Comparison of ENCODE assay signal across 8 cellular contexts in the genomic region with DNA sequence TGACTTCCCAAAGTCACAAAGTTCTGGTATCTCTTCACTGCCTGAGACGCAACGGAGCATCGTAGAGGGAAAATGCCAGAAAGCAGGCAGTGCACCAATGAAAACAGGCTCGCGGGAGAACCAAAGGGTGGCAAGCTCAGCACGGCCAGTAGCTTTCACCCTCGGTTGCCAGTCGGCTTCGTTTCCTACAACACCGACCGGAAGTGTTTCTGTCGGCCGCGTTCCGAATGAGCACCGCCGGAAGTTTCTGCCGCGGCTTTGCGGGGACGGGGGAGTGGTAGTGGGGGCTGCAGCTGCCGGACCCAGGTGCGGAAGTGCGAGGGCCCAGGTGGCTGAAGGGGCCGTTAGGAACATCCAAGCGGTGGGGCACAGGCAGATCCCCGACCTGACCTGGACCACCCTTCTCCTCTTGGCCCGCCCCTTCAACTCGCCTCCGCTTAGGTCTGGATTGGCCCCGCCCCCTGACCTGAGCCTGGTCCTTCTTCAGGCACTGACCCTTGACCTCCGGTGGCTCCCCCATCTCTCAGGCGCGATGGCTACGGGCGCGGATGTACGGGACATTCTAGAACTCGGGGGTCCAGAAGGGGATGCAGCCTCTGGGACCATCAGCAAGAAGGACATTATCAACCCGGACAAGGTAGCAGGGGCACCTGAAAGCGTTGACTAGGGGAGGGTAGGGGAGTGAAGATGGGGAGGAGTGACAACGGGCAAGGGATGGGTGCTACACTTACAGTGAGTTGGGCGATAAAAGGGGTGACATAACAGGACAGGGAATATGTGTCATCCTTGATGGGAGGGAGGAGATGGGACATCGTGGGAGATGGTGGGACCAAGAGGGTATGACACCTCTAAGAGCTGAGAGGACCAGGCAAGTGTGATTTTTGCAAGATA. TPM values are rescaled to one million over a fixed set of nuclear protein-coding genes. Genes with fewer than 3 reads are reported as not detected.
DNase-seq lines count a peak whose midpoint lies in the region; ATAC-seq and TF ChIP-seq lines count a peak whose summit lies in the region.

A gene with protein sequence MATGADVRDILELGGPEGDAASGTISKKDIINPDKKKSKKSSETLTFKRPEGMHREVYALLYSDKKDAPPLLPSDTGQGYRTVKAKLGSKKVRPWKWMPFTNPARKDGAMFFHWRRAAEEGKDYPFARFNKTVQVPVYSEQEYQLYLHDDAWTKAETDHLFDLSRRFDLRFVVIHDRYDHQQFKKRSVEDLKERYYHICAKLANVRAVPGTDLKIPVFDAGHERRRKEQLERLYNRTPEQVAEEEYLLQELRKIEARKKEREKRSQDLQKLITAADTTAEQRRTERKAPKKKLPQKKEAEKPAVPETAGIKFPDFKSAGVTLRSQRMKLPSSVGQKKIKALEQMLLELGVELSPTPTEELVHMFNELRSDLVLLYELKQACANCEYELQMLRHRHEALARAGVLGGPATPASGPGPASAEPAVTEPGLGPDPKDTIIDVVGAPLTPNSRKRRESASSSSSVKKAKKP (plus strand): TSS at position 250 of the 891 bp plus-strand sequence. CDS start 283 bp downstream, at position 533.

- H3K27ac ChIP-seq in Peyer's patch = peak within 1 kb of the TSS; percentile 64 to 86 (median 78)
- H3K27ac ChIP-seq in esophagus squamous epithelium = peak within 1 kb of the TSS; percentile 86 to 92 (median 88)

- intact Hi-C loops in esophagus squamous epithelium (cut with DNase I) = loop anchor here (10.0 kb wide), 2 partner anchors 101 to 381 kb away; no protein-coding TSS in a partner anchor

- no peaks in the 10 kb centered on the region for H3K27me3 ChIP-seq in Peyer's patch
- H3K27me3 ChIP-seq in esophagus squamous epithelium = no peaks in the 10 kb centered on the region

- H3K4me3 ChIP-seq in Peyer's patch = peak within 1 kb of the TSS; percentile 72 to 98 (median 85)
- H3K4me3 ChIP-seq in esophagus squamous epithelium = peak within 1 kb of the TSS; percentile 83 to 99 (median 93)

- H3K36me3 ChIP-seq in Peyer's patch (peaks cover 0 to 17% (median 0%) of the 10 kb centered on the region in 3 donors), esophagus squamous epithelium (peaks cover 6 to 29% (median 16%) of the 10 kb centered on the region in 3 donors)

- TF ChIP-seq POLR2A in Peyer's patch (IDR thresholded peaks at IDR 0.05) (peak; percentile 25 to 32), esophagus squamous epithelium (IDR thresholded peaks at IDR 0.05) (peak in 2 of 4 donors; percentile 34 to 83)

- peaks cover 0 to 21% (median 10%) of the 10 kb centered on the region in 4 donors for H3K4me1 ChIP-seq in Peyer's patch
- peaks cover 5 to 28% (median 20%) of the 10 kb centered on the region in 3 donors for H3K4me1 ChIP-seq in esophagus squamous epithelium

- DNase-seq in COR-L47 (lab: John Stamatoyannopoulos, UW) = peak; percentile 67
- DNase-seq in KG1 (lab: John Stamatoyannopoulos, UW) = peak; percentile 84
- peak; percentile 82 to 89 (median 87) for DNase-seq in Peyer's patch
- peak; percentile 93 to 94 for DNase-seq in activated T-cell treated with anti-CD3 and anti-CD28 coated beads, Interleukin-2, amount 50 U/mL, for 48 hours
- DNase-seq in esophagus squamous epithelium (lab: John Stamatoyannopoulos, UW) = no peak
- DNase-seq in myocyte (ENCODE audit: low read depth) = peak; percentile 81
- peak; percentile 66 to 79 for DNase-seq in stimulated activated CD8-positive, alpha-beta memory T cell treated with anti-CD3 and anti-CD28 coated beads, Interleukin-7, amount 100 ng/mL, for 4 hours (ENCODE audit: low read depth in 2 of 2)

- peak in 3 of 6 experiments; percentile 21 to 48 (median 42) for TF ChIP-seq CTCF in Peyer's patch (IDR thresholded peaks at IDR 0.05)
- TF ChIP-seq CTCF in esophagus squamous epithelium (IDR thresholded peaks at IDR 0.05) = peak in 5 of 6 experiments; percentile 7 to 71 (median 20)

- ATAC-seq in GM21528 (IDR thresholded peaks at IDR 0.05; ENCODE audit: low FRiP score, unreplicated experiment) = peak; percentile 62

- no peaks in the 10 kb centered on the region for H3K9me3 ChIP-seq in Peyer's patch
- H3K9me3 ChIP-seq in esophagus squamous epithelium = no peaks in the 10 kb centered on the region

- 1 to 2% methylated on average over 14 to 36 of the region's 44 CpGs for WGBS in esophagus squamous epithelium, 2 donors

RNA-seq across cellular contexts. Expression of the gene that starts here (rescaled TPM):
- 100 to 1,000 TPM in 3 of 4 donors, 10 to 100 TPM in 1; 79.2 to 149 (median 113) TPM for total RNA-seq in Peyer's patch
- total RNA-seq in esophagus squamous epithelium = 10 to 100 TPM; 19.2 to 45.2 (median 22.0) TPM
- 18.1 and 20.8 TPM in 2 replicates for total RNA-seq in myocyte
- 44.6 TPM for polyA plus RNA-seq in myocyte (2012)
